ENCODE assay signal across 11 cellular contexts in genomic region chr11:8717544-8717875, GRCh38. TPM values are rescaled to one million over a fixed set of nuclear protein-coding genes. Genes with fewer than 3 reads are reported as not detected.
A peak's percentile ranks its signal among the peaks of the same experiment; 100 is the strongest.
DNase-seq lines count a peak whose midpoint lies in the region; ATAC-seq, FAIRE-seq and TF ChIP-seq lines count a peak whose summit lies in the region.
"Had no signal": no experiment of that assay in that cellular context is flagged by ENCODE, and none has a peak within 500 bp of the region (broad histone marks: within the 10 kb centered on the region; RNA-seq: fewer than 3 reads in every experiment).

No MANE protein-coding gene starts in this region.

- peak overlapping the region; percentile 75 for H3K4me2 ChIP-seq in SK-N-SH

- H3K4me3 Mint-ChIP-seq in dendritic cell treated with granulocyte-macrophage colony-stimulating factor and Interleukin-4, amounts not matched to agents 40 ng/mL and 50 ng/mL, for 4 days, result no peak overlapping the region
- H3K4me3 Mint-ChIP-seq in neural crest cell, result no peak overlapping the region

- peaks cover 9% of the 10 kb centered on the region for H3K27me3 Mint-ChIP-seq in dendritic cell treated with granulocyte-macrophage colony-stimulating factor and Interleukin-4, amounts not matched to agents 40 ng/mL and 50 ng/mL, for 4 days
- no peaks in the 10 kb centered on the region for H3K27me3 Mint-ChIP-seq in neural crest cell (ENCODE audit: low read depth)

- peaks cover 30% of the 10 kb centered on the region for H3F3A ChIP-seq in SK-N-SH (replicated peaks; ENCODE audit: insufficient read depth)

- POLR2A ChIA-PET in SK-N-SH (lab: Yijun Ruan, JAX), result no interaction called here

- no peak for FAIRE-seq in H54 (lab: Jason Lieb, UNC)

- 56% methylated on average over 9 of the region's 9 CpGs for whole genome bisulfite sequencing in SK-N-SH (ENCODE audit: low lambda C conversion rate)
- WGBS in urinary bladder, result 53% methylated on average over 9 of the region's 9 CpGs

- intact Hi-C loops in dendritic cell treated with granulocyte-macrophage colony-stimulating factor and Interleukin-4, amounts not matched to agents 40 ng/mL and 50 ng/mL, for 4 days (cut with micrococcal nuclease), result no loop called here

- H3K36me3 Mint-ChIP-seq in dendritic cell treated with granulocyte-macrophage colony-stimulating factor and Interleukin-4, amounts not matched to agents 40 ng/mL and 50 ng/mL, for 4 days (ENCODE audit: low read depth), result no peaks in the 10 kb centered on the region
- H3K36me3 Mint-ChIP-seq in neural crest cell (ENCODE audit: low read depth), result peaks cover 14% of the 10 kb centered on the region

- TF ChIP-seq CTCF in SK-N-SH (IDR thresholded peaks at IDR 0.05), result no peak
- no peak for TF ChIP-seq CTCF in neural crest cell (conservative IDR thresholded peaks at IDR 0.05)

- H3K4me3 ChIP-seq in SK-N-SH (ENCODE audit: low read depth in 2 of 2, low read length in 1 of 2) (no peak overlapping the region; a peak in 1 of 4 replicates), urinary bladder (ENCODE audit: low read depth, low read length) (no peak overlapping the region)

- H3K9ac ChIP-seq in SK-N-SH, result peak overlapping the region; percentile 31; the same call in 1 of the 2 replicates

- peaks cover 33% of the 10 kb centered on the region for H3K79me2 ChIP-seq in SK-N-SH (ENCODE audit: insufficient read depth)

- peaks cover 20 to 25% of the 10 kb centered on the region in 2 experiments for H3K36me3 ChIP-seq in SK-N-SH (replicated peaks in 1 of 2; ENCODE audit: control insufficient read depth in 1 of 2, insufficient read depth in 2 of 2, low read length in 1 of 2)
- H3K36me3 ChIP-seq in urinary bladder (ENCODE audit: insufficient read depth), result no peaks in the 10 kb centered on the region

- H3K9me2 ChIP-seq in SK-N-SH, result no peaks in the 10 kb centered on the region

- TF ChIP-seq EP300 in SK-N-SH (IDR thresholded peaks at IDR 0.05; ENCODE audit: borderline replicate concordance in 1 of 2, low read depth in 1 of 2, low read length in 1 of 2), result no peak

- no peak for TF ChIP-seq POLR2A in H54 (IDR thresholded peaks at IDR 0.05; ENCODE audit: low read depth, low read length)

- no peak overlapping the region for H2AFZ ChIP-seq in SK-N-SH (ENCODE audit: low read depth)

- H3K27ac ChIP-seq in SK-N-SH (ENCODE audit: low read depth in 2 of 2, low read length in 1 of 2) (peak overlapping the region; percentile 72 to 96), urinary bladder (ENCODE audit: low read depth) (peak overlapping the region; percentile 63)

- H3K4me1 ChIP-seq in SK-N-SH (ENCODE audit: control insufficient read depth in 1 of 2, insufficient read depth in 2 of 2, low read depth in 1 of 2, low read length in 1 of 2), result peaks cover 29 to 57% of the 10 kb centered on the region in 2 experiments; a peak in 3 of 4 replicates
- H3K4me1 ChIP-seq in urinary bladder (ENCODE audit: insufficient read depth), result no peaks in the 10 kb centered on the region

- H3K9me3 Mint-ChIP-seq in dendritic cell treated with granulocyte-macrophage colony-stimulating factor and Interleukin-4, amounts not matched to agents 40 ng/mL and 50 ng/mL, for 4 days, result no peaks in the 10 kb centered on the region
- H3K9me3 Mint-ChIP-seq in neural crest cell, result no peaks in the 10 kb centered on the region
- H3K9me3 Mint-ChIP-seq: activated B cell treated with CpG ODN at 0.5 μM for 24 hours had no signal

- H3K4me1 Mint-ChIP-seq in dendritic cell treated with granulocyte-macrophage colony-stimulating factor and Interleukin-4, amounts not matched to agents 40 ng/mL and 50 ng/mL, for 4 days (ENCODE audit: low read depth), result peaks cover 56% of the 10 kb centered on the region
- H3K4me1 Mint-ChIP-seq in neural crest cell, result peaks cover 43% of the 10 kb centered on the region

- H3K27me3 ChIP-seq in SK-N-SH (ENCODE audit: insufficient read depth), result no peaks in the 10 kb centered on the region

- H4K20me1 ChIP-seq in SK-N-SH (ENCODE audit: insufficient read depth), result no peaks in the 10 kb centered on the region

- CTCF ChIA-PET in SK-N-SH (lab: Yijun Ruan, JAX), result no interaction called here

- peak overlapping the region; percentile 88 for H3K27ac Mint-ChIP-seq in dendritic cell treated with granulocyte-macrophage colony-stimulating factor and Interleukin-4, amounts not matched to agents 40 ng/mL and 50 ng/mL, for 4 days
- peak overlapping the region; percentile 92 for H3K27ac Mint-ChIP-seq in neural crest cell (ENCODE audit: unreplicated experiment)

- ATAC-seq in SK-N-SH treated with all-trans-retinoic acid at 6 μM for 48 hours, result no peak; the same call in 2 of the 3 replicates

- H3K9me3 ChIP-seq in SK-N-SH, result no peaks in the 10 kb centered on the region

- no peak for DNase-seq in SK-N-SH
- no peak for DNase-seq in neural crest cell (ENCODE audit: low read depth, low spot score)
- DNase-seq in DMS153 (lab: John Stamatoyannopoulos, UW), result no peak
- no peak for DNase-seq in H54 (ENCODE audit: insufficient read length, low spot score)
- DNase-seq in SIG-M5 treated with dmso at 0.1 percent for 504 hours (lab: John Stamatoyannopoulos, UW; ENCODE audit: unreplicated experiment), result no peak
- DNase-seq: activated naive CD4-positive, alpha-beta T cell treated with anti-CD3 and anti-CD28 coated beads, Interleukin-2, amount 50 U/mL, for 16 hours; GF-D8 had no signal

- TF ChIP-seq RAD21 in SK-N-SH (IDR thresholded peaks at IDR 0.05; ENCODE audit: low read length), result no peak

TF ChIP-seq in SK-N-SH, 30 proteins besides CTCF, POLR2A, EP300 and RAD21:
- TF ChIP-seq GABPA (IDR thresholded peaks at IDR 0.05; ENCODE audit: low read depth) (peak; percentile 52; the same call in 1 of the 2 replicates), FOSL2 (IDR thresholded peaks at IDR 0.05; ENCODE audit: borderline replicate concordance, low read depth) (no peak), REST (IDR thresholded peaks at IDR 0.05; ENCODE audit: low read depth, low read length) (no peak)

TF ChIP-seq in SK-N-SH treated with all-trans-retinoic acid at 6 μM for 48 hours, 23 proteins besides CTCF, POLR2A, EP300 and RAD21:
- TF ChIP-seq ZFP30 (CRISPR knock-in tag; IDR thresholded peaks at IDR 0.05) (no peak), GLIS3 (CRISPR knock-in tag; IDR thresholded peaks at IDR 0.05) (no peak), PPARA (CRISPR knock-in tag; IDR thresholded peaks at IDR 0.05; ENCODE audit: borderline replicate concordance) (no peak), ZNF565 (CRISPR knock-in tag; conservative IDR thresholded peaks at IDR 0.05; ENCODE audit: low read depth) (no peak), TSHZ2 (CRISPR knock-in tag; IDR thresholded peaks at IDR 0.05) (no peak)

RNA-seq across cellular contexts. Expression of gene RPL27A, which starts 34.9 kb away (rescaled TPM):
- 752 and 1,162 TPM in 2 replicates for polyA plus RNA-seq in SK-N-SH (2012; rRNA removed)
- 1,039 and 1,258 TPM in 2 replicates for polyA plus RNA-seq in SK-N-SH (2012; cell fraction: cytosol; rRNA removed)
- 308 and 341 TPM in 2 replicates for polyA plus RNA-seq in SK-N-SH (2012; cell fraction: nucleus; rRNA removed)
- 711 and 720 TPM in 2 replicates for total RNA-seq in neural crest cell
- 674 TPM for total RNA-seq in urinary bladder
- polyA plus RNA-seq in urinary bladder, result 2,792 TPM

RNA-seq across cellular contexts. Expression of gene TRIM66, which starts 35.0 kb away (rescaled TPM):
- polyA plus RNA-seq in SK-N-SH (2012; rRNA removed) (6.4 and 8.0 TPM in 2 replicates), urinary bladder (3.2 TPM)
- polyA plus RNA-seq in SK-N-SH (2012; cell fraction: cytosol; rRNA removed), result 2.5 and 2.7 TPM in 2 replicates
- 44.1 and 62.7 TPM in 2 replicates for polyA plus RNA-seq in SK-N-SH (2012; cell fraction: nucleus; rRNA removed)
- total RNA-seq in neural crest cell (6.5 and 10.2 TPM in 2 replicates), urinary bladder (7.8 TPM)
